Comparison of ENCODE assay signal across 20 cellular contexts in genomic region chr14:93997082-93997481, GRCh38. TPM values are rescaled to one million over a fixed set of nuclear protein-coding genes. Genes with fewer than 3 reads are reported as not detected.
DNase-seq lines count a peak whose midpoint lies in the region; ATAC-seq and TF ChIP-seq lines count a peak whose summit lies in the region.
"Had no signal": no experiment of that assay in that cellular context is flagged by ENCODE, and none has a peak within 500 bp of the region (broad histone marks: within the 10 kb centered on the region; RNA-seq: fewer than 3 reads in every experiment).

CCDC197 (plus strand) TSS chr14:93997301; CDS start chr14:93998132, 831 bp downstream.

- H3K27ac Mint-ChIP-seq in activated naive CD4-positive, alpha-beta T cell treated with anti-CD3 and anti-CD28 coated beads for 36 hours = no peak within 1 kb of the TSS
- no peak within 1 kb of the TSS for H3K27ac Mint-ChIP-seq in activated naive CD4-positive, alpha-beta T cell treated with anti-CD3 and anti-CD28 coated beads, Interleukin-2, amount 10 ng/mL, durations not matched to agents 7 days and 5 days
- H3K27ac Mint-ChIP-seq in endodermal cell = no peak within 1 kb of the TSS
- no peak within 1 kb of the TSS for H3K27ac Mint-ChIP-seq in CD14-positive monocyte
- H3K27ac Mint-ChIP-seq: dendritic cell treated with granulocyte-macrophage colony-stimulating factor and Interleukin-4, amounts not matched to agents 40 ng/mL and 50 ng/mL, for 4 days; immature natural killer cell had no signal

- no peaks in the 10 kb centered on the region for H3K9me3 Mint-ChIP-seq in activated naive CD4-positive, alpha-beta T cell treated with anti-CD3 and anti-CD28 coated beads for 36 hours
- H3K9me3 Mint-ChIP-seq in activated naive CD4-positive, alpha-beta T cell treated with anti-CD3 and anti-CD28 coated beads, Interleukin-2, amount 10 ng/mL, durations not matched to agents 7 days and 5 days = no peaks in the 10 kb centered on the region
- H3K9me3 Mint-ChIP-seq in endodermal cell = no peaks in the 10 kb centered on the region
- no peaks in the 10 kb centered on the region for H3K9me3 Mint-ChIP-seq in CD14-positive monocyte
- H3K9me3 Mint-ChIP-seq: dendritic cell treated with granulocyte-macrophage colony-stimulating factor and Interleukin-4, amounts not matched to agents 40 ng/mL and 50 ng/mL, for 4 days; immature natural killer cell; naive thymus-derived CD4-positive, alpha-beta T cell had no signal

- no peaks in the 10 kb centered on the region for H3K27me3 ChIP-seq in ascending aorta
- H3K27me3 ChIP-seq in skeletal muscle tissue (ENCODE audit: control insufficient read depth in 3 of 3, insufficient read depth in 3 of 3, low read length in 3 of 3) = peaks cover 0 to 11% (median 6%) of the 10 kb centered on the region in 3 donors
- peaks cover 9% of the 10 kb centered on the region for H3K27me3 ChIP-seq in endodermal cell (ENCODE audit: control insufficient read depth, insufficient read depth, low read length, poor library complexity, severe bottlenecking)

- no peaks in the 10 kb centered on the region for H3K27me3 Mint-ChIP-seq in activated naive CD4-positive, alpha-beta T cell treated with anti-CD3 and anti-CD28 coated beads for 36 hours (ENCODE audit: low read depth)
- peaks cover 29% of the 10 kb centered on the region for H3K27me3 Mint-ChIP-seq in activated naive CD4-positive, alpha-beta T cell treated with anti-CD3 and anti-CD28 coated beads, Interleukin-2, amount 10 ng/mL, durations not matched to agents 7 days and 5 days
- H3K27me3 Mint-ChIP-seq in endodermal cell (ENCODE audit: insufficient read depth) = peaks cover 21% of the 10 kb centered on the region
- peaks cover 9 to 30% (median 16%) of the 10 kb centered on the region in 3 donors for H3K27me3 Mint-ChIP-seq in CD14-positive monocyte (ENCODE audit: low read depth in 3 of 3)
- H3K27me3 Mint-ChIP-seq: naive thymus-derived CD4-positive, alpha-beta T cell had no signal

- peak; percentile 41 for DNase-seq in activated naive CD4-positive, alpha-beta T cell treated with anti-CD3 and anti-CD28 coated beads for 36 hours
- DNase-seq in activated naive CD4-positive, alpha-beta T cell treated with anti-CD3 and anti-CD28 coated beads, Interleukin-2, amount 10 ng/mL, durations not matched to agents 7 days and 5 days = no peak
- DNase-seq in HK-2 (ENCODE audit: unreplicated experiment) (peak; percentile 32), ascending aorta (ENCODE audit: low spot score in 2 of 2) (no peak), endodermal cell (no peak), CD14-positive monocyte (ENCODE audit: low spot score) (no peak)
- DNase-seq: glutamatergic neuron; immature natural killer cell; naive thymus-derived CD4-positive, alpha-beta T cell; NCI-H1694; Right ventricle myocardium superior had no signal

- H3K4me3 ChIP-seq in ascending aorta (peak within 1 kb of the TSS; percentile 9 to 55), skeletal muscle tissue (ENCODE audit: low read length in 3 of 3) (no peak within 1 kb of the TSS), endodermal cell (ENCODE audit: low read length) (no peak within 1 kb of the TSS)

- peaks cover 28% of the 10 kb centered on the region for H3K4me1 Mint-ChIP-seq in activated naive CD4-positive, alpha-beta T cell treated with anti-CD3 and anti-CD28 coated beads for 36 hours (ENCODE audit: low read depth)
- peaks cover 38% of the 10 kb centered on the region for H3K4me1 Mint-ChIP-seq in activated naive CD4-positive, alpha-beta T cell treated with anti-CD3 and anti-CD28 coated beads, Interleukin-2, amount 10 ng/mL, durations not matched to agents 7 days and 5 days
- H3K4me1 Mint-ChIP-seq in endodermal cell (peaks cover 4% of the 10 kb centered on the region), CD14-positive monocyte (peaks cover 4% of the 10 kb centered on the region)
- H3K4me1 Mint-ChIP-seq: immature natural killer cell had no signal

- peaks cover 9 to 30% of the 10 kb centered on the region in 2 donors for H3K4me1 ChIP-seq in ascending aorta
- peaks cover 42 to 65% (median 57%) of the 10 kb centered on the region in 3 donors for H3K4me1 ChIP-seq in skeletal muscle tissue (ENCODE audit: control insufficient read depth in 3 of 3, insufficient read depth in 3 of 3, low read length in 3 of 3)
- H3K4me1 ChIP-seq in endodermal cell (ENCODE audit: control insufficient read depth, insufficient read depth, low read length) = no peaks in the 10 kb centered on the region

- ATAC-seq in HG03354 (IDR thresholded peaks at IDR 0.05; ENCODE audit: poor library complexity, severe bottlenecking, unreplicated experiment) = no peak
- ATAC-seq: activated CD4-positive, CD25-positive, alpha-beta regulatory T cell treated with anti-CD3 and anti-CD28 coated beads, Interleukin-2, amount 50 U/mL, for 24 hours; naive thymus-derived CD4-positive, alpha-beta T cell had no signal

- 100% methylated on average over 1 of the region's 1 CpG; no CpG with 5 or more reads in 1 of the 2 experiments for WGBS in endodermal cell (ENCODE audit: insufficient coverage in 1 of 2, insufficient read length in 1 of 2), 2 experiments

- no peaks in the 10 kb centered on the region for H3K36me3 Mint-ChIP-seq in activated naive CD4-positive, alpha-beta T cell treated with anti-CD3 and anti-CD28 coated beads for 36 hours (ENCODE audit: low read depth)
- no peaks in the 10 kb centered on the region for H3K36me3 Mint-ChIP-seq in activated naive CD4-positive, alpha-beta T cell treated with anti-CD3 and anti-CD28 coated beads, Interleukin-2, amount 10 ng/mL, durations not matched to agents 7 days and 5 days
- H3K36me3 Mint-ChIP-seq in endodermal cell (ENCODE audit: low read depth) = no peaks in the 10 kb centered on the region
- H3K36me3 Mint-ChIP-seq in CD14-positive monocyte = no peaks in the 10 kb centered on the region
- H3K36me3 Mint-ChIP-seq: immature natural killer cell; naive thymus-derived CD4-positive, alpha-beta T cell had no signal

- H3K36me3 ChIP-seq in ascending aorta = no peaks in the 10 kb centered on the region
- no peaks in the 10 kb centered on the region for H3K36me3 ChIP-seq in skeletal muscle tissue (ENCODE audit: control insufficient read depth in 3 of 3, insufficient read depth in 3 of 3, low read length in 3 of 3)
- no peaks in the 10 kb centered on the region for H3K36me3 ChIP-seq in endodermal cell (ENCODE audit: control insufficient read depth, insufficient read depth, low read length)

- H3K27ac ChIP-seq in ascending aorta (peak within 1 kb of the TSS; percentile 96 to 97), skeletal muscle tissue (ENCODE audit: low read depth, low read length) (no peak within 1 kb of the TSS), endodermal cell (ENCODE audit: low read depth, low read length) (no peak within 1 kb of the TSS)

- CTCF ChIA-PET in activated naive CD4-positive, alpha-beta T cell treated with anti-CD3 and anti-CD28 coated beads for 36 hours (lab: Charles Lee) = interaction anchor here (0.5 to 15.7 kb wide), 5 partner anchors 8 to 58 kb away, joined by 3 to 384 read pairs (median 4); no protein-coding TSS in a partner anchor
- CTCF ChIA-PET in activated naive CD4-positive, alpha-beta T cell treated with anti-CD3 and anti-CD28 coated beads, Interleukin-2, amount 10 ng/mL, durations not matched to agents 7 days and 5 days (lab: Charles Lee) = interaction anchor here (0.6 to 7.2 kb wide), 4 partner anchors 19 to 56 kb away, joined by 3 to 186 read pairs (median 3); no protein-coding TSS in a partner anchor

- H3K4me3 Mint-ChIP-seq in activated naive CD4-positive, alpha-beta T cell treated with anti-CD3 and anti-CD28 coated beads for 36 hours = no peak within 1 kb of the TSS
- no peak within 1 kb of the TSS for H3K4me3 Mint-ChIP-seq in activated naive CD4-positive, alpha-beta T cell treated with anti-CD3 and anti-CD28 coated beads, Interleukin-2, amount 10 ng/mL, durations not matched to agents 7 days and 5 days
- H3K4me3 Mint-ChIP-seq in endodermal cell (no peak within 1 kb of the TSS), CD14-positive monocyte (no peak within 1 kb of the TSS)
- H3K4me3 Mint-ChIP-seq: dendritic cell treated with granulocyte-macrophage colony-stimulating factor and Interleukin-4, amounts not matched to agents 40 ng/mL and 50 ng/mL, for 4 days; naive thymus-derived CD4-positive, alpha-beta T cell had no signal

- no peak for TF ChIP-seq CTCF in ascending aorta (IDR thresholded peaks at IDR 0.05)
- no peak for TF ChIP-seq CTCF in endodermal cell (conservative IDR thresholded peaks at IDR 0.05)
- no peak for TF ChIP-seq CTCF in CD14-positive monocyte (IDR thresholded peaks at IDR 0.05)

- H3K9ac ChIP-seq in skeletal muscle tissue (ENCODE audit: low read depth in 1 of 3, low read length in 3 of 3) = peak within 1 kb of the TSS; percentile 38 to 82 (median 47)
- no peak within 1 kb of the TSS for H3K9ac ChIP-seq in endodermal cell (ENCODE audit: extremely low read depth, low read length, poor library complexity, severe bottlenecking)

- H3K9me3 ChIP-seq in ascending aorta = no peaks in the 10 kb centered on the region
- no peaks in the 10 kb centered on the region for H3K9me3 ChIP-seq in skeletal muscle tissue (ENCODE audit: control insufficient read depth in 3 of 3, low read length in 3 of 3)
- no peaks in the 10 kb centered on the region for H3K9me3 ChIP-seq in endodermal cell (ENCODE audit: control insufficient read depth, low read length)

- intact Hi-C loops in activated naive CD4-positive, alpha-beta T cell treated with anti-CD3 and anti-CD28 coated beads for 36 hours (cut with micrococcal nuclease) = no loop called here
- intact Hi-C loops in ascending aorta (cut with DNase I) = no loop called here
- intact Hi-C loops in CD14-positive monocyte (cut with micrococcal nuclease) = no loop called here

RNA-seq across cellular contexts. Expression of gene CCDC197, which starts in this region (rescaled TPM):
- not detected for total RNA-seq in activated naive CD4-positive, alpha-beta T cell treated with anti-CD3 and anti-CD28 coated beads for 36 hours
- total RNA-seq in ascending aorta = not detected
- total RNA-seq in skeletal muscle tissue = not detected
- total RNA-seq in endodermal cell = not detected
- not detected for polyA plus RNA-seq in endodermal cell (2013, experiment 1 of 2)
- polyA plus RNA-seq in endodermal cell (2013, experiment 2 of 2) = not detected
- polyA plus RNA-seq in CD14-positive monocyte = not detected
- total RNA-seq: epithelial cell of proximal tubule; lung microvascular endothelial cell; naive thymus-derived CD4-positive, alpha-beta T cell; NCI-H460; subcutaneous adipose tissue; T-helper 2 cell treated with Interferon-gamma antibody and Interleukin-4, amounts not matched to agents 100 ng/mL and 5 ng/mL, for 36 hours had no signal
- polyA plus RNA-seq: immature natural killer cell; naive thymus-derived CD4-positive, alpha-beta T cell had no signal

Comparison
In these comparisons a context has a peak if more than half of its experiments do, and no peak if none do; other contexts are left out.
1. Peak in DNase-seq in activated naive CD4-positive, alpha-beta T cell treated with anti-CD3 and anti-CD28 coated beads for 36 hours; RNA of the gene not detected or under 1 TPM.
2. H3K27ac ChIP-seq: peak in ascending aorta (2 of 2); none in skeletal muscle tissue (single experiment) and endodermal cell (single experiment).
3. H3K4me3 ChIP-seq: peak in ascending aorta (2 of 2); none in skeletal muscle tissue (0 of 3) and endodermal cell (single experiment).